17 cellular contexts compared by ENCODE assay signal in genomic region chr11:116275634-116276033, GRCh38.
DNase-seq lines count a peak whose midpoint lies in the region; ATAC-seq, FAIRE-seq and TF ChIP-seq lines count a peak whose summit lies in the region.
"Had no signal": no experiment of that assay in that cellular context is flagged by ENCODE, and none has a peak within 500 bp of the region (broad histone marks: within the 10 kb centered on the region; RNA-seq: fewer than 3 reads in every experiment).

No MANE protein-coding gene starts in this region.

- H2AFZ ChIP-seq in astrocyte (ENCODE audit: low read depth, low read length): no peak overlapping the region

- BruUV-seq in Caco-2 (replicated peaks; lab: Mats Ljungman, UMichigan): no TSS peak

- no peak for TF ChIP-seq CTCF in Caco-2 (IDR thresholded peaks at IDR 0.05; ENCODE audit: insufficient read depth in 1 of 2, low read depth in 1 of 2, low read length in 1 of 2, severe bottlenecking in 1 of 2, unreplicated experiment in 1 of 2)
- TF ChIP-seq CTCF in astrocyte (IDR thresholded peaks at IDR 0.05; ENCODE audit: insufficient read depth, low read depth, low read length): no peak
- TF ChIP-seq CTCF in nephron (IDR thresholded peaks at IDR 0.05; ENCODE audit: unreplicated experiment in 3 of 3): no peak

- ATAC-seq in GM21786 (IDR thresholded peaks at IDR 0.05; ENCODE audit: unreplicated experiment) (no peak), HG02798 (IDR thresholded peaks at IDR 0.05; ENCODE audit: poor library complexity, unreplicated experiment) (no peak)

- H3K4me2 ChIP-seq in astrocyte (ENCODE audit: low read length): no peak overlapping the region

- H3K36me3 ChIP-seq in Caco-2 (ENCODE audit: control insufficient read depth, insufficient read depth, low read length) (no peaks in the 10 kb centered on the region), astrocyte (ENCODE audit: insufficient read depth, low read length) (no peaks in the 10 kb centered on the region)
- H3K36me3 ChIP-seq: ovary, thyroid gland had no signal

- H3K4me3 ChIP-seq in Caco-2 (ENCODE audit: low read depth, low read length) (no peak overlapping the region), astrocyte (ENCODE audit: insufficient read depth, low read depth, low read length) (no peak overlapping the region)
- H3K4me3 ChIP-seq: ovary, thyroid gland had no signal

- peaks cover 16% of the 10 kb centered on the region for H3K4me1 ChIP-seq in Caco-2
- peaks cover 3% of the 10 kb centered on the region for H3K4me1 ChIP-seq in astrocyte (ENCODE audit: insufficient read depth, low read length)

- H3K4me3 Mint-ChIP-seq in Caco-2 (ENCODE audit: unreplicated experiment) (no peak overlapping the region), astrocyte (ENCODE audit: unreplicated experiment) (no peak overlapping the region), nephron (peak overlapping the region in 2 of 3 experiments; percentile 38 to 47)
- H3K4me3 Mint-ChIP-seq: CD14-positive monocyte had no signal

- H3K9ac ChIP-seq in astrocyte (ENCODE audit: low read length): no peak overlapping the region

- no peak overlapping the region for H3K27ac ChIP-seq in astrocyte (ENCODE audit: low read depth, low read length)
- H3K27ac ChIP-seq: ovary, thyroid gland had no signal

- DNase-seq in Caco-2 (no peak), HK-2 (ENCODE audit: unreplicated experiment) (peak; percentile 4), astrocyte (ENCODE audit: low read depth) (peak; percentile 20), NCI-H2196 treated with DMSO at 0.1 percent for 48 hours (lab: John Stamatoyannopoulos, UW; ENCODE audit: unreplicated experiment) (no peak)
- DNase-seq in activated effector memory CD4-positive, alpha-beta T cell treated with Interleukin-2 at 50 U/mL for 16 hours: no peak
- DNase-seq: activated CD4-positive, alpha-beta T cell treated with anti-CD3 and anti-CD28 coated beads, Interleukin-2, amount 50 U/mL, for 1 hour; EL; NCI-H187 treated with DMSO at 0.1 percent for 48 hours; ovary; T-helper 9 cell; thyroid gland had no signal

- intact Hi-C loops in Caco-2 (cut with micrococcal nuclease; ENCODE audit: unreplicated experiment): loop anchor here (1.0 to 10.0 kb wide), 12 partner anchors 19 to 1501 kb away; partner anchors contain the start of gene CADM1

- H3K27me3 ChIP-seq in Caco-2 (replicated peaks; ENCODE audit: control insufficient read depth, insufficient read depth, low read length): no peaks in the 10 kb centered on the region
- no peaks in the 10 kb centered on the region for H3K27me3 ChIP-seq in astrocyte (ENCODE audit: insufficient read depth, low read length)
- H3K27me3 ChIP-seq: ovary, thyroid gland had no signal

- H3K9me3 Mint-ChIP-seq in Caco-2 (ENCODE audit: unreplicated experiment): no peaks in the 10 kb centered on the region
- H3K9me3 Mint-ChIP-seq in astrocyte (ENCODE audit: unreplicated experiment): no peaks in the 10 kb centered on the region
- H3K9me3 Mint-ChIP-seq in nephron: no peaks in the 10 kb centered on the region
- H3K9me3 Mint-ChIP-seq: activated T-helper 2 cell treated with anti-CD3 and anti-CD28 coated beads, Interferon-gamma antibody, Interleukin-2, Interleukin-4, amounts not matched to agents 10 μg/mL and 5 μg/mL and 100 μg/mL, durations not matched to agents 14 hours and 24 hours and 36 hours; mesothelial cell of epicardium had no signal

- peak overlapping the region; percentile 17 for H3K27ac Mint-ChIP-seq in Caco-2 (ENCODE audit: unreplicated experiment)
- H3K27ac Mint-ChIP-seq in astrocyte (ENCODE audit: unreplicated experiment): peak overlapping the region; percentile 51
- no peak overlapping the region for H3K27ac Mint-ChIP-seq in nephron
- H3K27ac Mint-ChIP-seq: activated T-helper 2 cell treated with anti-CD3 and anti-CD28 coated beads, Interferon-gamma antibody, Interleukin-2, Interleukin-4, amounts not matched to agents 10 μg/mL and 5 μg/mL and 100 μg/mL, durations not matched to agents 14 hours and 24 hours and 36 hours; mesothelial cell of epicardium had no signal

- no peaks in the 10 kb centered on the region for H3K79me2 ChIP-seq in astrocyte (ENCODE audit: insufficient read depth, low read length)

- no peaks in the 10 kb centered on the region for H3K27me3 Mint-ChIP-seq in Caco-2 (ENCODE audit: insufficient read depth, unreplicated experiment)
- H3K27me3 Mint-ChIP-seq in astrocyte (ENCODE audit: low read depth, unreplicated experiment): peaks cover 24% of the 10 kb centered on the region
- H3K27me3 Mint-ChIP-seq in nephron (ENCODE audit: low read depth): peaks cover 15% of the 10 kb centered on the region

- H3K36me3 Mint-ChIP-seq in Caco-2 (ENCODE audit: insufficient read depth, unreplicated experiment) (no peaks in the 10 kb centered on the region), astrocyte (ENCODE audit: low read depth, unreplicated experiment) (no peaks in the 10 kb centered on the region), nephron (ENCODE audit: low read depth) (no peaks in the 10 kb centered on the region)
- H3K36me3 Mint-ChIP-seq: CD14-positive monocyte, mesothelial cell of epicardium had no signal

- no peak for FAIRE-seq in astrocyte (lab: Jason Lieb, UNC)

- CTCF ChIA-PET in Caco-2 (lab: Charles Lee): interaction anchor here (0.6 kb wide), 1 partner anchor 277 kb away, joined by 3 read pairs; no protein-coding TSS in a partner anchor

- peaks cover 18% of the 10 kb centered on the region for H3K4me1 Mint-ChIP-seq in Caco-2 (ENCODE audit: low read depth, unreplicated experiment)
- peaks cover 15% of the 10 kb centered on the region for H3K4me1 Mint-ChIP-seq in astrocyte (ENCODE audit: low read depth, unreplicated experiment)
- H3K4me1 Mint-ChIP-seq in nephron: peaks cover 21% of the 10 kb centered on the region
- H3K4me1 Mint-ChIP-seq: CD14-positive monocyte had no signal

- H4K20me1 ChIP-seq in astrocyte (ENCODE audit: insufficient read depth, low read length): no peaks in the 10 kb centered on the region

- POLR2A ChIA-PET in Caco-2 (lab: Charles Lee): no interaction called here

- no peaks in the 10 kb centered on the region for H3K9me3 ChIP-seq in Caco-2
- H3K9me3 ChIP-seq in astrocyte (ENCODE audit: insufficient read depth, low read depth, low read length): no peaks in the 10 kb centered on the region
- H3K9me3 ChIP-seq: ovary, thyroid gland had no signal

Comparison
In these comparisons a context has a peak if more than half of its experiments do, and no peak if none do; other contexts are left out.
1. DNase-seq: peak in HK-2 (single experiment) and astrocyte (single experiment); none in Caco-2 (0 of 2), activated effector memory CD4-positive, alpha-beta T cell treated with Interleukin-2 at 50 U/mL for 16 hours (single experiment) and NCI-H2196 treated with DMSO at 0.1 percent for 48 hours (single experiment).
2. H3K27ac Mint-ChIP-seq: peak in Caco-2 (single experiment) and astrocyte (single experiment); none in nephron (0 of 3).
3. H3K4me3 Mint-ChIP-seq: peak in nephron (2 of 3); none in Caco-2 (single experiment) and astrocyte (single experiment).